Comparison of ENCODE assay signal across 29 cellular contexts in the genomic region with DNA sequence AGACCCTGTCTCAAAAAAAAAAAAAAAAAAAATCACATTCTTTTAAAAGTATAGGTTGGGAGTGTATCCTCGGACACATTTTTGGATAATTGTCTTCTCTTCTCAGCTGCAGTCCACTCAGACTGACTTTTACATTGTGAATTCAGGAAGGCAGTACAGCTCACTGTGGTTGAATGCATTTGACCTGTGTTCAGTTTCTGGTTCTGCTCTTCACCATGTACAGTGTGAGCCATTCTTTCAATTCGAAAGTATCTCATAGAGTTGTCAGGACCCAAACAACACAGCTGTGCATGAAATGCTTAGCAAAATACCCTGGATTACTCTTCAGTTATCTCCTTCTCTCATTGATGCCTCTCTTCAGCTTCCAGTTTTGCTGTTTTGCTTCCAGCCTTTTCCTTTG.
"Had no signal": no experiment of that assay in that cellular context is flagged by ENCODE, and none has a peak within 500 bp of the region (broad histone marks: within the 10 kb centered on the region; RNA-seq: fewer than 3 reads in every experiment).

No MANE protein-coding gene starts in this region.

- H3K4me1 ChIP-seq: prostate gland had no signal

- DNase-seq: dorsolateral prefrontal cortex; effector CD8-positive, alpha-beta T cell; endodermal cell; foreskin keratinocyte; heart left ventricle; kidney; mesenchymal stem cell; mucosa of descending colon; naive B cell; stimulated activated CD4-positive, alpha-beta T cell treated with anti-CD3 and anti-CD28 coated beads, Interleukin-12 subunit alpha, Interleukin-12 subunit beta, amount 100 ng/mL, for 4 hours; stimulated activated CD4-positive, alpha-beta T cell treated with anti-CD3 and anti-CD28 coated beads, Interleukin-1b, Interleukin-23, amount 100 ng/mL, for 48 hours; stimulated activated CD4-positive, alpha-beta T cell treated with anti-CD3 and anti-CD28 coated beads, Interleukin-4, amount 100 ng/mL, for 1 hour; stimulated activated CD8-positive, alpha-beta memory T cell treated with anti-CD3 and anti-CD28 coated beads, Interleukin-4, amount 100 ng/mL, for 48 hours; stimulated activated naive CD4-positive, alpha-beta T cell treated with Interleukin-2 at 50 U/mL for 16 hours; stomach; thyroid gland; trophoblast cell had no signal

- H3K36me3 ChIP-seq: esophagus muscularis mucosa, gastroesophageal sphincter, heart left ventricle, neural progenitor cell, prostate gland, right atrium auricular region, stomach, thyroid gland, vagina had no signal

- H3K9me3 Mint-ChIP-seq: endodermal cell, mesothelial cell of epicardium, naive B cell, nephron, neural progenitor cell had no signal

- H3K4me3 Mint-ChIP-seq: endodermal cell, mesothelial cell of epicardium, naive B cell, nephron, neural progenitor cell had no signal

- H3K27ac ChIP-seq: dorsolateral prefrontal cortex, esophagus muscularis mucosa, foreskin keratinocyte, gastroesophageal sphincter, heart left ventricle, hepatocyte, neural progenitor cell, prostate gland, right atrium auricular region, stomach, thyroid gland, vagina had no signal

- H3K9me3 ChIP-seq: esophagus muscularis mucosa, gastroesophageal sphincter, heart left ventricle, mucosa of descending colon, prostate gland, right atrium auricular region, stomach, thyroid gland, vagina had no signal

- H3K4me3 ChIP-seq: dorsolateral prefrontal cortex, esophagus muscularis mucosa, gastroesophageal sphincter, heart left ventricle, hepatocyte, mucosa of descending colon, neural progenitor cell, prostate gland, right atrium auricular region, smooth muscle cell, stomach, thyroid gland, vagina had no signal

- H3K27ac Mint-ChIP-seq: endodermal cell, mesothelial cell of epicardium, naive B cell, nephron, neural progenitor cell had no signal

- H3K36me3 Mint-ChIP-seq: mesothelial cell of epicardium, neural progenitor cell had no signal

- ATAC-seq: foreskin keratinocyte, gastroesophageal sphincter, heart left ventricle, left lobe of liver, mucosa of descending colon, sciatic nerve had no signal

- H3K27me3 ChIP-seq: foreskin keratinocyte, hepatocyte, right atrium auricular region, thyroid gland, vagina had no signal
